Comparison of ENCODE assay signal across 1 cellular context in genomic region chr17:68760141-68760475, GRCh38.
TF ChIP-seq lines count a peak whose summit lies in the region.

No MANE protein-coding gene starts in this region.

TF ChIP-seq in HCT116, 20 proteins besides CTCF, POLR2A, EP300 and RAD21 (continued from another document):
- TF ChIP-seq POLR2AphosphoS5 (IDR thresholded peaks at IDR 0.05; ENCODE audit: low read depth, low read length) (no peak), SP1 (IDR thresholded peaks at IDR 0.05; ENCODE audit: low read depth) (no peak), ZBTB33 (IDR thresholded peaks at IDR 0.05; ENCODE audit: extremely low read depth, insufficient replicate concordance, low read length) (no peak), ZFX (IDR thresholded peaks at IDR 0.05) (no peak), ZNF274 (IDR thresholded peaks at IDR 0.05; ENCODE audit: low read depth, low read length) (no peak), MAX (IDR thresholded peaks at IDR 0.05) (no peak), REST (IDR thresholded peaks at IDR 0.05; ENCODE audit: low read depth) (no peak), YY1 (IDR thresholded peaks at IDR 0.05; ENCODE audit: extremely low read depth, insufficient replicate concordance, low read depth, low read length) (no peak), SIN3A (IDR thresholded peaks at IDR 0.05; ENCODE audit: low read depth) (no peak), JUND (IDR thresholded peaks at IDR 0.05) (no peak), ELF1 (IDR thresholded peaks at IDR 0.05; ENCODE audit: borderline replicate concordance, low read depth) (no peak), EZH2phosphoT487 (IDR thresholded peaks at IDR 0.05; ENCODE audit: borderline replicate concordance) (no peak), CBX3 (IDR thresholded peaks at IDR 0.05; ENCODE audit: low read depth) (no peak), EGR1 (IDR thresholded peaks at IDR 0.05; ENCODE audit: low read depth) (no peak)
